Comparison of ENCODE assay signal across 26 cellular contexts in the genomic region with DNA sequence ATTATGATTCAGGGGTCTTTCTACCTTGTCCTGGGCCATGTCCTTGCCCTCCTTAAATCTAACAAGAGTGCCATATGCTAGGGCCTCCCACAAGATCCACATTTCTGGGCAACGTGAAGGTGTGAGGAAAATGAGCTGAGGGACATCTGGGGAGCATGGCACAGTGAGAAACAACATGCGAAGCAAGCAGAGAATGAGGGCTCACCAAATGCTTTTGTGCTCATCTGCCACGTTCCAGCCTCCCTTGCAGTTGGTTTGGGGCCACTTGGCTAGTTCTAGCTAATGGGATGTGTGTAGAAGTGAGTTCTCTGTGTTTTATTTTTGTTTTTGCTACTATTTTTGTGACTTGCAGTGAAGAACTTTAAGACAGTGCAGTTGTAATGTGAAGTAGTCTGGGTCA. TPM values are rescaled to one million over a fixed set of nuclear protein-coding genes. Genes with fewer than 3 reads are reported as not detected.
"Had no signal": no experiment of that assay in that cellular context is flagged by ENCODE, and none has a peak within 500 bp of the region (broad histone marks: within the 10 kb centered on the region; RNA-seq: fewer than 3 reads in every experiment).

No MANE protein-coding gene starts in this region.

- H3K27ac ChIP-seq: neural progenitor cell, ovary, parathyroid adenoma, prostate gland, right lobe of liver, sigmoid colon, stomach, thoracic aorta, thyroid gland, tibial nerve, upper lobe of left lung, vagina had no signal

- ATAC-seq: naive thymus-derived CD4-positive, alpha-beta T cell; natural killer cell; right cardiac atrium; right lobe of liver; stimulated activated effector memory CD8-positive, alpha-beta T cell treated with anti-CD3 and anti-CD28 coated beads, Interleukin-12 subunit alpha, Interleukin-12 subunit beta, amount 100 ng/mL, for 72 hours; stimulated activated naive B cell treated with anti-CD40 and anti-IgM and Interleukin-4, amounts not matched to agents 10 μg/mL and 1 μg/mL and 100 μg/mL, for 72 hours had no signal

- DNase-seq: naive thymus-derived CD4-positive, alpha-beta T cell; natural killer cell; occipital lobe; ovary; right lobe of liver; sigmoid colon; small intestine; stimulated activated CD4-positive, alpha-beta T cell treated with anti-CD3 and anti-CD28 coated beads, Interleukin-15, amount 100 ng/mL, for 24 hours; stimulated activated CD4-positive, alpha-beta T cell treated with anti-CD3 and anti-CD28 coated beads, Interleukin-2, amount 100 ng/mL, for 24 hours; stimulated activated CD4-positive, alpha-beta T cell treated with anti-CD3 and anti-CD28 coated beads, Interleukin-2, amount 100 ng/mL, for 48 hours; stimulated activated CD4-positive, alpha-beta T cell treated with anti-CD3 and anti-CD28 coated beads, Interleukin-4, amount 100 ng/mL, for 24 hours; stimulated activated naive B cell treated with anti-CD40 and anti-IgM and Interleukin-4, amounts not matched to agents 10 μg/mL and 1 μg/mL and 100 μg/mL, for 72 hours; stimulated activated naive CD4-positive, alpha-beta T cell treated with Interleukin-2 at 50 U/mL for 16 hours; stomach; thyroid gland; trophoblast cell; upper lobe of left lung had no signal

- H3K36me3 ChIP-seq: neural progenitor cell, ovary, prostate gland, right lobe of liver, sigmoid colon, stomach, thoracic aorta, thyroid gland, tibial nerve, upper lobe of left lung, vagina had no signal

- H3K9me3 ChIP-seq: ovary, prostate gland, right lobe of liver, sigmoid colon, stomach, thoracic aorta, thyroid gland, tibial nerve, upper lobe of left lung, vagina had no signal

- H3K4me3 ChIP-seq: neural progenitor cell, ovary, prostate gland, right lobe of liver, sigmoid colon, stomach, thoracic aorta, thyroid gland, tibial nerve, upper lobe of left lung, vagina had no signal

- H3K27me3 ChIP-seq: ovary, right lobe of liver, thyroid gland, upper lobe of left lung, vagina had no signal

- FAIRE-seq: small intestine, urothelium cell line had no signal

- H3K4me1 ChIP-seq: neural progenitor cell, parathyroid adenoma, prostate gland, right lobe of liver, sigmoid colon, stomach, thyroid gland, tibial nerve, upper lobe of left lung, vagina had no signal

RNA-seq across cellular contexts. Expression of a gene that starts 21.4 kb away (rescaled TPM):
- total RNA-seq: naive thymus-derived CD4-positive, alpha-beta T cell; natural killer cell; right lobe of liver; thoracic aorta had no signal
- polyA plus RNA-seq: naive thymus-derived CD4-positive, alpha-beta T cell had no signal
